Comparison of ENCODE assay signal across 18 cellular contexts in genomic region chr12:123395236-123395635, GRCh38.
"Had no signal": no experiment of that assay in that cellular context is flagged by ENCODE, and none has a peak within 500 bp of the region (broad histone marks: within the 10 kb centered on the region; RNA-seq: fewer than 3 reads in every experiment).

No MANE protein-coding gene starts in this region.

- H3K27me3 ChIP-seq: gastrocnemius medialis, right atrium auricular region, upper lobe of left lung had no signal

- H3K9me3 Mint-ChIP-seq: activated B cell treated with CpG ODN at 0.5 μM for 24 hours; activated CD8-positive, alpha-beta T cell treated with anti-CD3 and anti-CD28 coated beads for 36 hours; mesothelial cell of epicardium; nephron progenitor cell; stimulated activated naive CD8-positive, alpha-beta T cell treated with anti-CD3 and anti-CD28 coated beads, Interleukin-15, amount 100 ng/mL, for 72 hours; T-cell had no signal

- H3K4me3 Mint-ChIP-seq: activated B cell treated with CpG ODN at 0.5 μM for 24 hours; activated CD8-positive, alpha-beta T cell treated with anti-CD3 and anti-CD28 coated beads for 36 hours; activated naive CD8-positive, alpha-beta T cell; mesothelial cell of epicardium; nephron progenitor cell; stimulated activated naive CD8-positive, alpha-beta T cell treated with anti-CD3 and anti-CD28 coated beads, Interleukin-15, amount 100 ng/mL, for 72 hours; T-cell had no signal

- H3K9me3 ChIP-seq: gastrocnemius medialis, lower lobe of right lung, right atrium auricular region, upper lobe of left lung had no signal

- H3K27ac ChIP-seq: lower lobe of right lung, right atrium auricular region, upper lobe of left lung had no signal

- ATAC-seq: activated CD8-positive, alpha-beta T cell treated with anti-CD3 and anti-CD28 coated beads for 36 hours; gastrocnemius medialis; lower lobe of right lung; SK-N-SH treated with all-trans-retinoic acid at 6 μM for 48 hours; stimulated activated naive CD8-positive, alpha-beta T cell treated with anti-CD3 and anti-CD28 coated beads, Interleukin-15, amount 100 ng/mL, for 72 hours; T-cell had no signal

- H3K4me3 ChIP-seq: gastrocnemius medialis, lower lobe of right lung, right atrium auricular region, upper lobe of left lung had no signal

- H3K27me3 Mint-ChIP-seq: activated B cell treated with CpG ODN at 0.5 μM for 24 hours; activated CD8-positive, alpha-beta T cell treated with anti-CD3 and anti-CD28 coated beads for 36 hours; activated naive CD8-positive, alpha-beta T cell; progenitor cell of endocrine pancreas; stimulated activated naive CD8-positive, alpha-beta T cell treated with anti-CD3 and anti-CD28 coated beads, Interleukin-15, amount 100 ng/mL, for 72 hours; T-cell had no signal

- H3K27ac Mint-ChIP-seq: activated B cell treated with CpG ODN at 0.5 μM for 24 hours; activated CD8-positive, alpha-beta T cell treated with anti-CD3 and anti-CD28 coated beads for 36 hours; activated naive CD8-positive, alpha-beta T cell; mesothelial cell of epicardium; progenitor cell of endocrine pancreas; stimulated activated naive CD8-positive, alpha-beta T cell treated with anti-CD3 and anti-CD28 coated beads, Interleukin-15, amount 100 ng/mL, for 72 hours had no signal

- DNase-seq: activated B cell treated with CpG ODN at 0.5 μM for 24 hours; activated CD4-positive, alpha-beta T cell treated with anti-CD3 and anti-CD28 coated beads for 4 hours; activated CD8-positive, alpha-beta T cell treated with anti-CD3 and anti-CD28 coated beads for 36 hours; activated gamma-delta T cell treated with Interleukin-2 at 50 U/mL for 16 hours; amniotic stem cell; gastrocnemius medialis; lower lobe of right lung; nephron progenitor cell; occipital lobe; stimulated activated CD4-positive, alpha-beta T cell treated with anti-CD3 and anti-CD28 coated beads, Interleukin-2, amount 100 ng/mL, for 24 hours; stimulated activated naive CD8-positive, alpha-beta T cell treated with anti-CD3 and anti-CD28 coated beads, Interleukin-15, amount 100 ng/mL, for 72 hours; T-cell; upper lobe of left lung had no signal
